ENCODE assay signal across 1 cellular context in genomic region chr7:28103984-28104628, GRCh38.
TF ChIP-seq lines count a peak whose summit lies in the region.

No MANE protein-coding gene starts in this region.

TF ChIP-seq in endothelial cell of umbilical vein, 7 proteins besides CTCF, POLR2A, EP300 and RAD21:
- no peak for TF ChIP-seq JUN (IDR thresholded peaks at IDR 0.05; ENCODE audit: borderline replicate concordance, insufficient read depth, insufficient read length, low read depth)
- TF ChIP-seq, protein P1, sequence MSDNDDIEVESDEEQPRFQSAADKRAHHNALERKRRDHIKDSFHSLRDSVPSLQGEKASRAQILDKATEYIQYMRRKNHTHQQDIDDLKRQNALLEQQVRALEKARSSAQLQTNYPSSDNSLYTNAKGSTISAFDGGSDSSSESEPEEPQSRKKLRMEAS (IDR thresholded peaks at IDR 0.05; ENCODE audit: insufficient read depth, insufficient read length), result no peak
- no peak for TF ChIP-seq GATA2 (IDR thresholded peaks at IDR 0.05; ENCODE audit: insufficient read depth, insufficient read length, low read depth, low read length)
- no peak for TF ChIP-seq POLR2AphosphoS5 (IDR thresholded peaks at IDR 0.05; ENCODE audit: insufficient read depth, low read depth, low read length)
- TF ChIP-seq MYC (IDR thresholded peaks at IDR 0.05; ENCODE audit: low read depth, low read length), result no peak
- TF ChIP-seq EZH2 (IDR thresholded peaks at IDR 0.05; ENCODE audit: borderline replicate concordance, low read depth, low read length, severe bottlenecking), result no peak
- TF ChIP-seq FOS (IDR thresholded peaks at IDR 0.05; ENCODE audit: borderline replicate concordance, insufficient read depth, low read length), result no peak
